In genomic region chr20:5114403-5114802, GRCh38 we compare ENCODE assay signal across 13 cellular contexts. TPM values are rescaled to one million over a fixed set of nuclear protein-coding genes. Genes with fewer than 3 reads are reported as not detected.
DNase-seq lines count a peak whose midpoint lies in the region; ATAC-seq and TF ChIP-seq lines count a peak whose summit lies in the region.
"Had no signal": no experiment of that assay in that cellular context is flagged by ENCODE, and none has a peak within 500 bp of the region (broad histone marks: within the 10 kb centered on the region; RNA-seq: fewer than 3 reads in every experiment).

No MANE protein-coding gene starts in this region.

- H3K4me3 ChIP-seq in smooth muscle cell, result no peak overlapping the region
- H3K4me3 ChIP-seq: coronary artery, lower lobe of right lung had no signal

- H3K79me2 ChIP-seq in smooth muscle cell (ENCODE audit: low read depth), result peaks cover 48% of the 10 kb centered on the region

- no peak overlapping the region for H2AFZ ChIP-seq in smooth muscle cell (ENCODE audit: low read depth)

- H3K4me3 Mint-ChIP-seq in activated T-cell treated with anti-CD3 and anti-CD28 coated beads, Interleukin-2, amount 50 U/mL, for 24 hours, result peak overlapping the region; percentile 95
- H3K4me3 Mint-ChIP-seq in activated naive CD8-positive, alpha-beta T cell treated with anti-CD3 and anti-CD28 coated beads, Interleukin-2, amount 10 ng/mL, durations not matched to agents 7 days and 5 days, result peak overlapping the region; percentile 94

- peaks cover 26% of the 10 kb centered on the region for H3K4me1 ChIP-seq in smooth muscle cell (ENCODE audit: low read depth)

- peak overlapping the region; percentile 98 for H3K27ac Mint-ChIP-seq in activated T-cell treated with anti-CD3 and anti-CD28 coated beads, Interleukin-2, amount 50 U/mL, for 24 hours
- H3K27ac Mint-ChIP-seq in activated naive CD8-positive, alpha-beta T cell treated with anti-CD3 and anti-CD28 coated beads, Interleukin-2, amount 10 ng/mL, durations not matched to agents 7 days and 5 days, result peak overlapping the region; percentile 94

- ATAC-seq in activated naive CD8-positive, alpha-beta T cell treated with anti-CD3 and anti-CD28 coated beads, Interleukin-2, amount 10 ng/mL, durations not matched to agents 7 days and 5 days (ENCODE audit: low read depth), result no peak
- no peak for ATAC-seq in GM18511 (IDR thresholded peaks at IDR 0.05; ENCODE audit: unreplicated experiment)
- ATAC-seq: lower lobe of right lung had no signal

- no peaks in the 10 kb centered on the region for H3K27me3 Mint-ChIP-seq in activated T-cell treated with anti-CD3 and anti-CD28 coated beads, Interleukin-2, amount 50 U/mL, for 24 hours
- H3K27me3 Mint-ChIP-seq in activated naive CD8-positive, alpha-beta T cell treated with anti-CD3 and anti-CD28 coated beads, Interleukin-2, amount 10 ng/mL, durations not matched to agents 7 days and 5 days, result no peaks in the 10 kb centered on the region

- no peaks in the 10 kb centered on the region for H3K9me3 ChIP-seq in smooth muscle cell (replicated peaks; ENCODE audit: low read depth)
- H3K9me3 ChIP-seq: lower lobe of right lung had no signal

- peaks cover 4% of the 10 kb centered on the region for H3F3A ChIP-seq in smooth muscle cell (ENCODE audit: low read depth)

- H4K20me1 ChIP-seq in smooth muscle cell (ENCODE audit: low read depth), result peaks cover 20% of the 10 kb centered on the region

- no peak for DNase-seq in activated T-cell treated with anti-CD3 and anti-CD28 coated beads, Interleukin-2, amount 50 U/mL, for 24 hours
- no peak for DNase-seq in activated T-cell treated with anti-CD3 and anti-CD28 coated beads for 4 hours
- DNase-seq in NAMALWA (ENCODE audit: low spot score), result peak; percentile 27
- no peak for DNase-seq in activated naive CD8-positive, alpha-beta T cell treated with anti-CD3 and anti-CD28 coated beads, Interleukin-2, amount 10 ng/mL, durations not matched to agents 7 days and 5 days
- no peak for DNase-seq in smooth muscle cell (lab: John Stamatoyannopoulos, UW; ENCODE audit: unreplicated experiment)
- DNase-seq in NCI-H524 treated with DMSO at 0.1 percent for 48 hours (lab: John Stamatoyannopoulos, UW), result no peak
- no peak for DNase-seq in NCI-H187 treated with DMSO at 0.1 percent for 48 hours (lab: John Stamatoyannopoulos, UW)
- DNase-seq: activated CD4-positive, CD25-positive, alpha-beta regulatory T cell; lower lobe of right lung; NCI-H1436; Right ventricle myocardium superior had no signal

- H3K36me3 Mint-ChIP-seq in activated T-cell treated with anti-CD3 and anti-CD28 coated beads, Interleukin-2, amount 50 U/mL, for 24 hours (ENCODE audit: low read depth), result peaks cover 87% of the 10 kb centered on the region
- H3K36me3 Mint-ChIP-seq in activated naive CD8-positive, alpha-beta T cell treated with anti-CD3 and anti-CD28 coated beads, Interleukin-2, amount 10 ng/mL, durations not matched to agents 7 days and 5 days, result peaks cover 39% of the 10 kb centered on the region

- no peak for TF ChIP-seq CTCF in smooth muscle cell (IDR thresholded peaks at IDR 0.05; ENCODE audit: borderline replicate concordance, insufficient read depth, poor library complexity, severe bottlenecking)

- WGBS in smooth muscle cell (ENCODE audit: low lambda C conversion rate), result 93% methylated on average over 3 of the region's 3 CpGs

- H3K4me1 Mint-ChIP-seq in activated T-cell treated with anti-CD3 and anti-CD28 coated beads, Interleukin-2, amount 50 U/mL, for 24 hours (ENCODE audit: low read depth), result peaks cover 58% of the 10 kb centered on the region
- H3K4me1 Mint-ChIP-seq in activated naive CD8-positive, alpha-beta T cell treated with anti-CD3 and anti-CD28 coated beads, Interleukin-2, amount 10 ng/mL, durations not matched to agents 7 days and 5 days, result peaks cover 39% of the 10 kb centered on the region

- no peak overlapping the region for H3K4me2 ChIP-seq in smooth muscle cell

- H3K9ac ChIP-seq in smooth muscle cell (ENCODE audit: low read depth), result no peak overlapping the region

- H3K27me3 ChIP-seq in smooth muscle cell (ENCODE audit: low read depth), result no peaks in the 10 kb centered on the region

- POLR2A ChIA-PET in activated naive CD8-positive, alpha-beta T cell treated with anti-CD3 and anti-CD28 coated beads, Interleukin-2, amount 10 ng/mL, durations not matched to agents 7 days and 5 days (lab: Charles Lee), result interaction anchor here (0.5 kb wide), 1 partner anchor 63 kb away, joined by 4 read pairs; no protein-coding TSS in a partner anchor

- no peaks in the 10 kb centered on the region for H3K9me3 Mint-ChIP-seq in activated T-cell treated with anti-CD3 and anti-CD28 coated beads, Interleukin-2, amount 50 U/mL, for 24 hours
- no peaks in the 10 kb centered on the region for H3K9me3 Mint-ChIP-seq in activated naive CD8-positive, alpha-beta T cell treated with anti-CD3 and anti-CD28 coated beads, Interleukin-2, amount 10 ng/mL, durations not matched to agents 7 days and 5 days

- peaks cover 9% of the 10 kb centered on the region for H3K36me3 ChIP-seq in smooth muscle cell (ENCODE audit: low read depth)

- H3K27ac ChIP-seq in smooth muscle cell (ENCODE audit: low read depth), result peak overlapping the region; percentile 85

RNA-seq across cellular contexts. Expression of gene TMEM230, which starts 1.5 kb away (rescaled TPM):
- total RNA-seq in activated naive CD8-positive, alpha-beta T cell treated with anti-CD3 and anti-CD28 coated beads, Interleukin-2, amount 10 ng/mL, durations not matched to agents 7 days and 5 days, result 10 to 100 TPM; 69.9 to 71.7 TPM
- 102 and 107 TPM in 2 replicates for total RNA-seq in smooth muscle cell
- polyA plus RNA-seq in smooth muscle cell, result 104 and 117 TPM in 2 replicates

RNA-seq across cellular contexts. Expression of gene PCNA, which starts 5.4 kb away (rescaled TPM):
- 100 to 1,000 TPM; 393 to 421 TPM for total RNA-seq in activated naive CD8-positive, alpha-beta T cell treated with anti-CD3 and anti-CD28 coated beads, Interleukin-2, amount 10 ng/mL, durations not matched to agents 7 days and 5 days
- 168 and 178 TPM in 2 replicates for total RNA-seq in smooth muscle cell
- polyA plus RNA-seq in smooth muscle cell, result 75.2 and 78.7 TPM in 2 replicates

RNA-seq across cellular contexts. Expression of gene CDS2, which starts 12.4 kb away (rescaled TPM):
- 10 to 100 TPM; 59.1 to 59.2 TPM for total RNA-seq in activated naive CD8-positive, alpha-beta T cell treated with anti-CD3 and anti-CD28 coated beads, Interleukin-2, amount 10 ng/mL, durations not matched to agents 7 days and 5 days
- total RNA-seq in smooth muscle cell, result 20.3 and 24.9 TPM in 2 replicates
- polyA plus RNA-seq in smooth muscle cell, result 25.9 and 32.4 TPM in 2 replicates
